In genomic region chr7:117086788-117087187, GRCh38 we compare ENCODE assay signal across 1 cellular context.
A peak's percentile ranks its signal among the peaks of the same experiment; 100 is the strongest.
TF ChIP-seq lines count a peak whose summit lies in the region.

No MANE protein-coding gene starts in this region.

TF ChIP-seq in K562, 482 proteins besides CTCF, POLR2A, EP300 and RAD21 (continued from another document and continues in another):
- no peak for TF ChIP-seq ZNF318 (IDR thresholded peaks at IDR 0.05; ENCODE audit: borderline replicate concordance in 1 of 2, low read depth in 1 of 2)
- no peak for TF ChIP-seq STAT5B (CRISPR knock-in tag; IDR thresholded peaks at IDR 0.05)
- no peak for TF ChIP-seq CLOCK (CRISPR knock-in tag; IDR thresholded peaks at IDR 0.05; ENCODE audit: borderline replicate concordance)
- no peak for TF ChIP-seq NRF1 (conservative IDR thresholded peaks at IDR 0.05 in 1 of 2, IDR thresholded peaks at IDR 0.05 in 1 of 2)
- no peak for TF ChIP-seq CBX2 (IDR thresholded peaks at IDR 0.05; ENCODE audit: insufficient read depth, low read length, poor library complexity, severe bottlenecking)
- TF ChIP-seq ADNP (tag; IDR thresholded peaks at IDR 0.05) = no peak
- TF ChIP-seq NONO (IDR thresholded peaks at IDR 0.05; ENCODE audit: low read depth in 2 of 2, low read length in 1 of 2) = no peak
- TF ChIP-seq KAT2B (IDR thresholded peaks at IDR 0.05; ENCODE audit: low read depth, low read length) = no peak
- TF ChIP-seq TRIM28 (IDR thresholded peaks at IDR 0.05) = no peak
- TF ChIP-seq DMBX1 (CRISPR knock-in tag; IDR thresholded peaks at IDR 0.05; ENCODE audit: borderline replicate concordance) = no peak
- TF ChIP-seq ZBTB9 (CRISPR knock-in tag; IDR thresholded peaks at IDR 0.05) = peak; percentile 99
- no peak for TF ChIP-seq ARID3A (IDR thresholded peaks at IDR 0.05; ENCODE audit: borderline replicate concordance, low read depth, low read length)
- no peak for TF ChIP-seq ZNF431 (CRISPR knock-in tag; IDR thresholded peaks at IDR 0.05)
- 0 out of 2 replicates have a peak, but pooled peaks have one; percentile 26 for TF ChIP-seq JUND (IDR thresholded peaks at IDR 0.05; ENCODE audit: borderline replicate concordance, low read depth, low read length)
- no peak for TF ChIP-seq JUND (tag; IDR thresholded peaks at IDR 0.05; ENCODE audit: borderline replicate concordance, low read depth, low read length)
- TF ChIP-seq EHMT2 (IDR thresholded peaks at IDR 0.05) = no peak
- TF ChIP-seq ETV6 (IDR thresholded peaks at IDR 0.05; ENCODE audit: borderline replicate concordance in 1 of 2, low read depth in 2 of 2, low read length in 1 of 2) = no peak
- TF ChIP-seq ETV6 (CRISPR knock-in tag; IDR thresholded peaks at IDR 0.05; ENCODE audit: borderline replicate concordance) = no peak
- TF ChIP-seq ZNF124 (CRISPR knock-in tag; IDR thresholded peaks at IDR 0.05) = no peak
- no peak for TF ChIP-seq ZNF23 (CRISPR knock-in tag; IDR thresholded peaks at IDR 0.05)
- TF ChIP-seq MAZ (CRISPR knock-in tag; conservative IDR thresholded peaks at IDR 0.05 in 1 of 2, IDR thresholded peaks at IDR 0.05 in 1 of 2) = 0 out of 4 replicates have a peak, but pooled peaks of 1 of the 2 experiments have one; percentile 32
- no peak for TF ChIP-seq MYNN (IDR thresholded peaks at IDR 0.05)
- TF ChIP-seq MYNN (CRISPR knock-in tag; IDR thresholded peaks at IDR 0.05) = no peak
- 0 out of 2 replicates have a peak, but pooled peaks have one; percentile 25 for TF ChIP-seq SOX6 (IDR thresholded peaks at IDR 0.05)
- peak; percentile 36; the same call in 1 of the 2 replicates for TF ChIP-seq ZNF445 (CRISPR knock-in tag; IDR thresholded peaks at IDR 0.05; ENCODE audit: low read depth)
- TF ChIP-seq TOE1 (IDR thresholded peaks at IDR 0.05; ENCODE audit: borderline replicate concordance) = no peak
- no peak for TF ChIP-seq TOE1 (CRISPR knock-in tag; IDR thresholded peaks at IDR 0.05; ENCODE audit: borderline replicate concordance, low read depth)
- 0 out of 2 replicates have a peak, but pooled peaks have one; percentile 20 for TF ChIP-seq MYC (IDR thresholded peaks at IDR 0.05; ENCODE audit: low read depth, low read length)
- no peak for TF ChIP-seq MYC (CRISPR knock-in tag; IDR thresholded peaks at IDR 0.05; ENCODE audit: borderline replicate concordance, low read depth)
- TF ChIP-seq KLF6 (CRISPR knock-in tag; IDR thresholded peaks at IDR 0.05; ENCODE audit: borderline replicate concordance) = no peak
- no peak for TF ChIP-seq ZKSCAN1 (IDR thresholded peaks at IDR 0.05; ENCODE audit: low read depth, low read length)
- TF ChIP-seq KLF13 (tag; IDR thresholded peaks at IDR 0.05; ENCODE audit: borderline replicate concordance, low read depth) = no peak
- TF ChIP-seq NBN (IDR thresholded peaks at IDR 0.05; ENCODE audit: low read depth) = no peak
- TF ChIP-seq SRF (CRISPR knock-in tag; IDR thresholded peaks at IDR 0.05) = 0 out of 4 replicates have a peak, but pooled peaks of 1 of the 2 experiments have one; percentile 49
- no peak for TF ChIP-seq SAP30 (IDR thresholded peaks at IDR 0.05; ENCODE audit: borderline replicate concordance, insufficient read depth, low read depth, low read length, poor library complexity, severe bottlenecking)
- TF ChIP-seq ZBTB34 (CRISPR knock-in tag; IDR thresholded peaks at IDR 0.05) = no peak
- TF ChIP-seq RCOR1 (IDR thresholded peaks at IDR 0.05; ENCODE audit: borderline replicate concordance in 1 of 2, low read depth in 2 of 2, low read length in 2 of 2) = 0 out of 4 replicates have a peak, but pooled peaks of 1 of the 2 experiments have one; percentile 32
- TF ChIP-seq STAT6 (CRISPR knock-in tag; IDR thresholded peaks at IDR 0.05) = no peak
- TF ChIP-seq RBM14 (IDR thresholded peaks at IDR 0.05; ENCODE audit: borderline replicate concordance, insufficient read depth, low read depth, low read length) = no peak
- TF ChIP-seq SMARCA4 (IDR thresholded peaks at IDR 0.05) = peak; percentile 41; the same call in 1 of the 2 replicates
- TF ChIP-seq CREB3L1 (IDR thresholded peaks at IDR 0.05; ENCODE audit: borderline replicate concordance, low read depth) = no peak
- no peak for TF ChIP-seq LEF1 (IDR thresholded peaks at IDR 0.05)
- TF ChIP-seq RBM17 (IDR thresholded peaks at IDR 0.05; ENCODE audit: borderline replicate concordance, low read depth, low read length) = no peak
- no peak for TF ChIP-seq ZNF12 (CRISPR knock-in tag; IDR thresholded peaks at IDR 0.05)
- no peak for TF ChIP-seq MAFG (tag; conservative IDR thresholded peaks at IDR 0.05)
- TF ChIP-seq RUNX1 (IDR thresholded peaks at IDR 0.05; ENCODE audit: low read depth) = no peak
- no peak for TF ChIP-seq SNIP1 (IDR thresholded peaks at IDR 0.05; ENCODE audit: low read depth)
- no peak for TF ChIP-seq EZH2 (IDR thresholded peaks at IDR 0.05; ENCODE audit: borderline replicate concordance, low read depth, low read length)
